Comparison of ENCODE assay signal across 8 cellular contexts in genomic region chr7:44978511-44979366, GRCh38. TPM values are rescaled to one million over a fixed set of nuclear protein-coding genes. Genes with fewer than 3 reads are reported as not detected.
DNase-seq lines count a peak whose midpoint lies in the region; ATAC-seq and TF ChIP-seq lines count a peak whose summit lies in the region.

Gene MYO1G, minus strand, starts transcription at chr7:44979015. Its CDS starts 54 bp downstream, at chr7:44978961.

- intact Hi-C loops in CD14-positive monocyte (cut with micrococcal nuclease), result loop anchor here (5.0 to 10.0 kb wide), 3 partner anchors 46 to 156 kb away; partner anchors contain the start of gene TBRG4 (in 1 of the 2)
- intact Hi-C loops in cardiac septum (cut with DNase I), result no loop called here

- DNase-seq in CD14-positive monocyte (ENCODE audit: low spot score) (peak; percentile 86), cardiac septum (ENCODE audit: low spot score) (peak; percentile 83), NCI-H1417 treated with DMSO at 0.1 percent for 48 hours (lab: John Stamatoyannopoulos, UW) (no peak), NCI-H1105 (lab: John Stamatoyannopoulos, UW) (no peak)
- DNase-seq in activated CD8-positive, alpha-beta memory T cell treated with anti-CD3 and anti-CD28 coated beads for 24 hours, result peak; percentile 92
- DNase-seq in stimulated activated CD4-positive, alpha-beta T cell treated with anti-CD3 and anti-CD28 coated beads, Interleukin-4, amount 100 ng/mL, for 48 hours (ENCODE audit: low read depth in 2 of 2), result peak; percentile 74 to 84

- peak; percentile 54 for ATAC-seq in GM21447 (IDR thresholded peaks at IDR 0.05; ENCODE audit: unreplicated experiment)

- peaks cover 10% of the 10 kb centered on the region; the same call in 1 of the 2 replicates for H3K36me3 ChIP-seq in KMS-11 (ENCODE audit: insufficient read depth)

- no peak within 1 kb of the TSS for H3K4me3 ChIP-seq in KMS-11 (IDR thresholded peaks at IDR 0.05; ENCODE audit: insufficient read depth, low read depth, low read length)

- H3K27me3 ChIP-seq in KMS-11 (ENCODE audit: insufficient read depth, low read depth), result no peaks in the 10 kb centered on the region

- no peak for TF ChIP-seq CTCF in CD14-positive monocyte (IDR thresholded peaks at IDR 0.05)
- no peak for TF ChIP-seq CTCF in KMS-11 (conservative IDR thresholded peaks at IDR 0.05; ENCODE audit: low read depth, low read length)

- peaks cover 0 to 6% (median 0%) of the 10 kb centered on the region in 3 donors for H3K27me3 Mint-ChIP-seq in CD14-positive monocyte (ENCODE audit: low read depth in 3 of 3)

- H3K27ac ChIP-seq in KMS-11, result peak within 1 kb of the TSS; percentile 0; the same call in 1 of the 2 replicates

- H3K36me3 Mint-ChIP-seq in CD14-positive monocyte, result peaks cover 53 to 61% of the 10 kb centered on the region in 2 donors

- no peak within 1 kb of the TSS for H3K9ac ChIP-seq in KMS-11

- peaks cover 58% of the 10 kb centered on the region for H3K4me1 Mint-ChIP-seq in CD14-positive monocyte

- H3K4me2 ChIP-seq in KMS-11, result no peak within 1 kb of the TSS

- H3K4me3 Mint-ChIP-seq in CD14-positive monocyte, result peak within 1 kb of the TSS; percentile 97

- peak within 1 kb of the TSS; percentile 99 to 100 (median 99) for H3K27ac Mint-ChIP-seq in CD14-positive monocyte

- no peak within 1 kb of the TSS for H2AFZ ChIP-seq in KMS-11 (ENCODE audit: low read depth)

- peaks cover 41% of the 10 kb centered on the region for H3K4me1 ChIP-seq in KMS-11 (ENCODE audit: low read depth, poor library complexity, severe bottlenecking)

- peaks cover 12% of the 10 kb centered on the region for H3K79me2 ChIP-seq in KMS-11 (ENCODE audit: insufficient read depth, low read depth)

- H3K9me3 Mint-ChIP-seq in CD14-positive monocyte, result no peaks in the 10 kb centered on the region

- H4K20me1 ChIP-seq in KMS-11 (ENCODE audit: insufficient read depth), result peaks cover 2% of the 10 kb centered on the region; the same call in 1 of the 2 replicates

RNA-seq across cellular contexts. Expression of gene MYO1G, which starts in this region (rescaled TPM):
- polyA plus RNA-seq in CD14-positive monocyte, result 100 to 1,000 TPM; 119 to 135 TPM
- 2.4 TPM for total RNA-seq in cardiac septum

Comparison
In these comparisons a context has a peak if more than half of its experiments do, and no peak if none do; other contexts are left out.
1. DNase-seq: peak in CD14-positive monocyte (single experiment), activated CD8-positive, alpha-beta memory T cell treated with anti-CD3 and anti-CD28 coated beads for 24 hours (single experiment), cardiac septum (single experiment) and stimulated activated CD4-positive, alpha-beta T cell treated with anti-CD3 and anti-CD28 coated beads, Interleukin-4, amount 100 ng/mL, for 48 hours (2 of 2); none in NCI-H1417 treated with DMSO at 0.1 percent for 48 hours (single experiment) and NCI-H1105 (single experiment).